8 cellular contexts compared by ENCODE assay signal in genomic region chr14:25006961-25007795, GRCh38. TPM values are rescaled to one million over a fixed set of nuclear protein-coding genes. Genes with fewer than 3 reads are reported as not detected.
DNase-seq lines count a peak whose midpoint lies in the region; ATAC-seq and TF ChIP-seq lines count a peak whose summit lies in the region.
"Had no signal": no experiment of that assay in that cellular context is flagged by ENCODE, and none has a peak within 500 bp of the region (broad histone marks: within the 10 kb centered on the region; RNA-seq: fewer than 3 reads in every experiment).

No MANE protein-coding gene starts in this region.

- intact Hi-C loops in gastrocnemius medialis (cut with DNase I; ENCODE audit: low total_unique reads): no loop called here

- peak; percentile 19 for DNase-seq in NCI-H345 treated with DMSO at 0.1 percent for 48 hours (lab: John Stamatoyannopoulos, UW; ENCODE audit: unreplicated experiment)
- peak; percentile 59 for DNase-seq in fibroblast of peridontal ligament (ENCODE audit: extremely low read depth)
- no peak for DNase-seq in gastrocnemius medialis
- DNase-seq in GM19240 (ENCODE audit: insufficient read length, low spot score): no peak
- DNase-seq in NCI-H446 treated with DMSO at 0.1 percent for 48 hours (lab: John Stamatoyannopoulos, UW): no peak
- DNase-seq: stimulated activated naive CD4-positive, alpha-beta T cell had no signal

- H3K4me1 ChIP-seq in gastrocnemius medialis: peaks cover 0 to 20% of the 10 kb centered on the region in 2 donors

- no peaks in the 10 kb centered on the region for H3K9me3 ChIP-seq in gastrocnemius medialis

- in situ Hi-C loops in gastrocnemius medialis (cut with MboI; ENCODE audit: low sequenced_read_pairs in 4 of 4): no loop called here

- no peak overlapping the region for H3K4me3 ChIP-seq in gastrocnemius medialis

- H3K27ac ChIP-seq in gastrocnemius medialis: peak overlapping the region; percentile 23 to 42 (median 30)

- peak; percentile 66 for ATAC-seq in GM18867 (IDR thresholded peaks at IDR 0.05; ENCODE audit: unreplicated experiment)
- ATAC-seq in gastrocnemius medialis: peak in 1 of 2 donors; percentile 42
- ATAC-seq in GM19455 (IDR thresholded peaks at IDR 0.05; ENCODE audit: unreplicated experiment): no peak

- no peaks in the 10 kb centered on the region for H3K36me3 ChIP-seq in gastrocnemius medialis

- no peak for TF ChIP-seq CTCF in gastrocnemius medialis (IDR thresholded peaks at IDR 0.05 in 4 of 5, conservative IDR thresholded peaks at IDR 0.05 in 1 of 5)

- TF ChIP-seq POLR2A in gastrocnemius medialis (IDR thresholded peaks at IDR 0.05): no peak

- no peaks in the 10 kb centered on the region for H3K27me3 ChIP-seq in gastrocnemius medialis

RNA-seq across cellular contexts. Expression of gene STXBP6, which starts 42.8 kb away (rescaled TPM):
- total RNA-seq in gastrocnemius medialis: 1 to 10 TPM; 2.6 to 5.5 (median 4.4) TPM

Comparison
In these comparisons a context has a peak if more than half of its experiments do, and no peak if none do; other contexts are left out.
1. DNase-seq: peak in NCI-H345 treated with DMSO at 0.1 percent for 48 hours (single experiment) and fibroblast of peridontal ligament (single experiment); none in gastrocnemius medialis (0 of 2), GM19240 (single experiment) and NCI-H446 treated with DMSO at 0.1 percent for 48 hours (single experiment).